Comparison of ENCODE assay signal across 7 cellular contexts in genomic region chr17:74760404-74761105, GRCh38. TPM values are rescaled to one million over a fixed set of nuclear protein-coding genes. Genes with fewer than 3 reads are reported as not detected.
DNase-seq lines count a peak whose midpoint lies in the region; TF ChIP-seq lines count a peak whose summit lies in the region.
"Had no signal": no experiment of that assay in that cellular context is flagged by ENCODE, and none has a peak within 500 bp of the region (broad histone marks: within the 10 kb centered on the region; RNA-seq: fewer than 3 reads in every experiment).

No MANE protein-coding gene starts in this region.

- in situ Hi-C loops in mammary epithelial cell (cut with MboI; ENCODE audit: low sequenced_read_pairs in 2 of 2): no loop called here

- TF ChIP-seq POLR2A in sigmoid colon (IDR thresholded peaks at IDR 0.05): no peak

- H3K79me2 ChIP-seq in Loucy (ENCODE audit: insufficient read depth, low read length): peaks cover 98% of the 10 kb centered on the region
- peaks cover 28% of the 10 kb centered on the region for H3K79me2 ChIP-seq in mammary epithelial cell (ENCODE audit: insufficient read depth, low read length)

- H3K4me1 ChIP-seq in Loucy (ENCODE audit: insufficient read depth, low read length, poor library complexity, severe bottlenecking) (peaks cover 56% of the 10 kb centered on the region), mammary epithelial cell (ENCODE audit: insufficient read depth, low read length) (peaks cover 43% of the 10 kb centered on the region), sigmoid colon (peaks cover 0 to 23% (median 19%) of the 10 kb centered on the region in 4 donors)

- WGBS in mammary epithelial cell (ENCODE audit: low coverage, missing lambda C conversion rate): 43% methylated on average over 5 of the region's 7 CpGs
- 75 to 84% methylated on average over 7 of the region's 7 CpGs for WGBS in sigmoid colon, 2 donors

- TF ChIP-seq EP300 in sigmoid colon (IDR thresholded peaks at IDR 0.05): no peak

- dilution Hi-C loops in mammary epithelial cell (cut with HindIII; ENCODE audit: low sequenced_read_pairs): no loop called here

- H4K20me1 ChIP-seq in Loucy (ENCODE audit: insufficient read depth, low read length, poor library complexity, severe bottlenecking) (peaks cover 86% of the 10 kb centered on the region), mammary epithelial cell (ENCODE audit: insufficient read depth, low read length) (no peaks in the 10 kb centered on the region)

- H2AFZ ChIP-seq in Loucy (ENCODE audit: low read length) (no peak overlapping the region), mammary epithelial cell (ENCODE audit: low read depth, low read length) (peak overlapping the region; percentile 59)

- no peak for TF ChIP-seq CTCF in Loucy (conservative IDR thresholded peaks at IDR 0.05; ENCODE audit: low read length)
- no peak for TF ChIP-seq CTCF in mammary epithelial cell (conservative IDR thresholded peaks at IDR 0.05 in 1 of 2, IDR thresholded peaks at IDR 0.05 in 1 of 2; ENCODE audit: extremely low read depth in 1 of 2, insufficient read depth in 1 of 2, low read depth in 1 of 2, low read length in 2 of 2)
- no peak for TF ChIP-seq CTCF in sigmoid colon (IDR thresholded peaks at IDR 0.05)

- no peaks in the 10 kb centered on the region for H3F3A ChIP-seq in Loucy (ENCODE audit: low read depth)

- H3K4me3 ChIP-seq in Loucy (ENCODE audit: low read length, poor library complexity, severe bottlenecking): peak overlapping the region; percentile 70
- H3K4me3 ChIP-seq in mammary epithelial cell (replicated peaks in 1 of 3; ENCODE audit: insufficient read depth in 1 of 3, low read depth in 2 of 3, low read length in 3 of 3): no peak overlapping the region
- no peak overlapping the region for H3K4me3 ChIP-seq in sigmoid colon

- DNase-seq in mammary epithelial cell: peak; percentile 53
- DNase-seq in nucleus accumbens (lab: John Stamatoyannopoulos, UW): peak in 34 of 56 donors; percentile 20 to 66 (median 42)
- DNase-seq in sigmoid colon: no peak
- DNase-seq in DMS53 (lab: John Stamatoyannopoulos, UW): no peak
- no peak for DNase-seq in HT-29 (ENCODE audit: low spot score)

- intact Hi-C loops in mammary epithelial cell (cut with micrococcal nuclease) (loop anchor here (1.0 kb wide), 1 partner anchor 11 kb away; no protein-coding TSS in a partner anchor), sigmoid colon (cut with DNase I) (no loop called here)

- CTCF ChIA-PET in mammary epithelial cell (lab: Charles Lee; ENCODE audit: low non-redundant PET): interaction anchor here (1.4 kb wide), 1 partner anchor 10 kb away, joined by 5 read pairs; no protein-coding TSS in a partner anchor

- H3K9me2 ChIP-seq in Loucy (replicated peaks; ENCODE audit: low read depth, low read length): no peaks in the 10 kb centered on the region

- no peaks in the 10 kb centered on the region for H3K9me3 ChIP-seq in Loucy (ENCODE audit: insufficient read depth, low read depth, low read length)
- H3K9me3 ChIP-seq in mammary epithelial cell (replicated peaks; ENCODE audit: insufficient read depth, low read length): no peaks in the 10 kb centered on the region
- H3K9me3 ChIP-seq in sigmoid colon: no peaks in the 10 kb centered on the region

- no TSS peak for BruUV-seq in mammary epithelial cell (replicated peaks; lab: Mats Ljungman, UMichigan)

- H3K36me3 ChIP-seq in Loucy (ENCODE audit: insufficient read depth, low read length): peaks cover 51% of the 10 kb centered on the region; the same call in 1 of the 2 replicates
- H3K36me3 ChIP-seq in mammary epithelial cell (ENCODE audit: insufficient read depth, low read length): no peaks in the 10 kb centered on the region
- H3K36me3 ChIP-seq in sigmoid colon: no peaks in the 10 kb centered on the region

- peak overlapping the region; percentile 70 for H3K9ac ChIP-seq in Loucy (ENCODE audit: low read depth, low read length, poor library complexity, severe bottlenecking)
- H3K9ac ChIP-seq in mammary epithelial cell (ENCODE audit: insufficient read depth, low read length): peak overlapping the region; percentile 14

- peak overlapping the region; percentile 80 for H3K4me2 ChIP-seq in Loucy (ENCODE audit: low read depth, low read length, poor library complexity, severe bottlenecking)
- H3K4me2 ChIP-seq in mammary epithelial cell (ENCODE audit: insufficient read depth, low read depth, low read length): peak overlapping the region; percentile 68

- peak overlapping the region; percentile 53 for H3K27ac ChIP-seq in mammary epithelial cell (ENCODE audit: insufficient read depth, low read depth, low read length)
- peak overlapping the region in 1 of 4 donors; percentile 23 for H3K27ac ChIP-seq in sigmoid colon

- H3K27me3 ChIP-seq in Loucy (ENCODE audit: insufficient read depth, low read length, poor library complexity, severe bottlenecking) (no peaks in the 10 kb centered on the region), mammary epithelial cell (ENCODE audit: insufficient read depth, low read length) (no peaks in the 10 kb centered on the region), sigmoid colon (no peaks in the 10 kb centered on the region)

RNA-seq across cellular contexts. Expression of gene NHERF1, which starts 12.1 kb away (rescaled TPM):
- total RNA-seq in mammary epithelial cell: 10 to 100 TPM in 1 of 2 donors, 1 to 10 TPM in 1; 5.8 to 24.6 TPM
- 36.3 TPM for polyA plus RNA-seq in mammary epithelial cell
- polyA minus RNA-seq in mammary epithelial cell: 59.6 TPM
- total RNA-seq in sigmoid colon: 10 to 100 TPM in 1 of 4 donors, 1 to 10 TPM in 3; 6.6 to 12.5 (median 7.3) TPM
- polyA plus RNA-seq in sigmoid colon: 100 to 1,000 TPM; 122 to 420 (median 194) TPM
- total RNA-seq in HT-29 (2014; rRNA removed; shearing (Covaris generic)): 298 and 304 TPM in 2 replicates

RNA-seq across cellular contexts. Expression of gene NAT9, which starts 15.6 kb away (rescaled TPM):
- total RNA-seq in mammary epithelial cell (10 to 100 TPM; 24.7 to 76.5 TPM), sigmoid colon (10 to 100 TPM; 14.3 to 29.9 (median 21.7) TPM)
- polyA plus RNA-seq in mammary epithelial cell (37.3 TPM), sigmoid colon (10 to 100 TPM; 11.3 to 36.4 (median 14.4) TPM)
- 4.1 TPM for polyA minus RNA-seq in mammary epithelial cell
- 49.5 and 50.4 TPM in 2 replicates for total RNA-seq in HT-29 (2014; rRNA removed; shearing (Covaris generic))

RNA-seq across cellular contexts. Expression of gene RAB37, which starts 23.5 kb away (rescaled TPM):
- total RNA-seq in mammary epithelial cell (not detected), sigmoid colon (1 to 10 TPM in 3 of 4 donors, under 1 TPM in 1; 0.54 to 4.1 (median 1.4) TPM)
- polyA plus RNA-seq in mammary epithelial cell (not detected), sigmoid colon (10 to 100 TPM; 15.2 to 28.8 (median 16.9) TPM)
- polyA minus RNA-seq in mammary epithelial cell: not detected
- 0.55 and 1.0 TPM in 2 replicates for total RNA-seq in HT-29 (2014; rRNA removed; shearing (Covaris generic))

RNA-seq across cellular contexts. Expression of gene CD300LF, which starts 47.8 kb away (rescaled TPM):
- total RNA-seq in mammary epithelial cell (not detected), sigmoid colon (under 1 TPM in 1 of 4 donors, not detected in 3; 0.27 TPM)
- polyA plus RNA-seq in mammary epithelial cell (not detected), sigmoid colon (1 to 10 TPM; 1.8 to 8.3 (median 4.8) TPM)
- polyA minus RNA-seq in mammary epithelial cell: not detected
- not detected in 2 replicates for total RNA-seq in HT-29 (2014; rRNA removed; shearing (Covaris generic))
- total RNA-seq: T-helper 2 cell treated with Interferon-gamma antibody and Interleukin-4, amounts not matched to agents 100 ng/mL and 5 ng/mL, for 36 hours had no signal

Comparison
In these comparisons a context has a peak if more than half of its experiments do, and no peak if none do; other contexts are left out.
1. DNase-seq: peak in mammary epithelial cell (single experiment) and nucleus accumbens (34 of 56); none in sigmoid colon (single experiment), DMS53 (single experiment) and HT-29 (single experiment).
2. RNA of gene NHERF1, which starts 12.1 kb away (total RNA-seq): 298 to 304 TPM in HT-29; 5.8 to 24.6 TPM in mammary epithelial cell and 6.6 to 12.5 TPM in sigmoid colon; every median in the first group is over 10 times any median in the second.